8 cellular contexts compared by ENCODE assay signal in genomic region chr15:74995779-74996765, GRCh38. TPM values are rescaled to one million over a fixed set of nuclear protein-coding genes. Genes with fewer than 3 reads are reported as not detected.
DNase-seq lines count a peak whose midpoint lies in the region; ATAC-seq, FAIRE-seq and TF ChIP-seq lines count a peak whose summit lies in the region.

No MANE protein-coding gene starts in this region.

- H3K4me1 ChIP-seq in endothelial cell of umbilical vein (ENCODE audit: control insufficient read depth, extremely low read depth, insufficient read depth, low read length): peaks cover 15% of the 10 kb centered on the region

- no peaks in the 10 kb centered on the region for H3K36me3 Mint-ChIP-seq in activated naive CD4-positive, alpha-beta T cell treated with anti-CD3 and anti-CD28 coated beads for 36 hours (ENCODE audit: low read depth)

- H3K9me3 ChIP-seq in endothelial cell of umbilical vein (replicated peaks; ENCODE audit: control insufficient read depth, insufficient read depth, low read length) (no peaks in the 10 kb centered on the region), neural cell (ENCODE audit: low read length) (no peaks in the 10 kb centered on the region)

- H3K27me3 Mint-ChIP-seq in activated naive CD4-positive, alpha-beta T cell treated with anti-CD3 and anti-CD28 coated beads for 36 hours (ENCODE audit: low read depth): peaks cover 33% of the 10 kb centered on the region

- BruUV-seq in endothelial cell of umbilical vein (replicated peaks; lab: Mats Ljungman, UMichigan): no TSS peak

- CTCF ChIA-PET in activated naive CD4-positive, alpha-beta T cell treated with anti-CD3 and anti-CD28 coated beads for 36 hours (lab: Charles Lee): no interaction called here
- CTCF ChIA-PET in endothelial cell of umbilical vein (lab: Charles Lee): interaction anchor here (1.0 to 2.2 kb wide), 7 partner anchors 9 to 226 kb away, joined by 3 to 15 read pairs (median 5); partner anchors contain the start of genes PPCDC and RPP25

- no peaks in the 10 kb centered on the region for H3K36me3 ChIP-seq in endothelial cell of umbilical vein (ENCODE audit: control insufficient read depth in 2 of 2, extremely low read depth in 1 of 2, insufficient read depth in 2 of 2, low read length in 2 of 2)
- no peaks in the 10 kb centered on the region for H3K36me3 ChIP-seq in neural cell (ENCODE audit: insufficient read depth, low read length)

- DNase-seq in activated naive CD4-positive, alpha-beta T cell treated with anti-CD3 and anti-CD28 coated beads for 36 hours: no peak
- DNase-seq in activated naive CD4-positive, alpha-beta T cell (lab: John Stamatoyannopoulos, UW): no peak
- DNase-seq in RPMI8226 (peak; percentile 33), endothelial cell of umbilical vein (ENCODE audit: low read depth, low spot score) (no peak), GM20000 (ENCODE audit: low spot score) (no peak), midbrain (lab: John Stamatoyannopoulos, UW) (no peak)

- H3K4me2 ChIP-seq in endothelial cell of umbilical vein (ENCODE audit: insufficient read depth, low read length) (peak overlapping the region; percentile 73), neural cell (ENCODE audit: low read length) (peak overlapping the region; percentile 93)

- H3K9me3 Mint-ChIP-seq in activated naive CD4-positive, alpha-beta T cell treated with anti-CD3 and anti-CD28 coated beads for 36 hours: no peaks in the 10 kb centered on the region

- H3K9me2 ChIP-seq in neural cell (ENCODE audit: insufficient read depth, low read length): no peaks in the 10 kb centered on the region

- H3K79me2 ChIP-seq in endothelial cell of umbilical vein (ENCODE audit: control insufficient read depth, insufficient read depth, low read length): no peaks in the 10 kb centered on the region
- peaks cover 35% of the 10 kb centered on the region for H3K79me2 ChIP-seq in neural cell (replicated peaks; ENCODE audit: insufficient read depth, low read length)

- H3F3A ChIP-seq in neural cell (ENCODE audit: insufficient read depth, low read length, poor library complexity, severe bottlenecking): no peaks in the 10 kb centered on the region

- no peak overlapping the region for H3K27ac Mint-ChIP-seq in activated naive CD4-positive, alpha-beta T cell treated with anti-CD3 and anti-CD28 coated beads for 36 hours

- ATAC-seq in GM21786 (IDR thresholded peaks at IDR 0.05; ENCODE audit: unreplicated experiment): no peak

- TF ChIP-seq CTCF in endothelial cell of umbilical vein (IDR thresholded peaks at IDR 0.05; ENCODE audit: extremely low read depth in 1 of 2, insufficient read depth in 1 of 2, low read depth in 1 of 2, low read length in 2 of 2) (no peak), neural cell (IDR thresholded peaks at IDR 0.05; ENCODE audit: poor library complexity, severe bottlenecking) (no peak), GM20000 (IDR thresholded peaks at IDR 0.05; ENCODE audit: extremely low read depth, missing control alignments) (no peak)

- intact Hi-C loops in activated naive CD4-positive, alpha-beta T cell treated with anti-CD3 and anti-CD28 coated beads for 36 hours (cut with micrococcal nuclease): loop anchor here (1.0 to 5.0 kb wide), 2 partner anchors 40 to 169 kb away; partner anchors contain the start of genes CPLX3 and RPP25
- intact Hi-C loops in endothelial cell of umbilical vein (cut with micrococcal nuclease): loop anchor here (2.0 kb wide), 1 partner anchor 27 kb away; the partner anchor contains the start of gene PPCDC

- no peak for TF ChIP-seq EP300 in neural cell (conservative IDR thresholded peaks at IDR 0.05; ENCODE audit: poor library complexity, severe bottlenecking)

- no peaks in the 10 kb centered on the region for H3K9me1 ChIP-seq in endothelial cell of umbilical vein (replicated peaks; ENCODE audit: control insufficient read depth, extremely low read depth, insufficient read depth, low read length)

- H3K27me3 ChIP-seq in endothelial cell of umbilical vein (ENCODE audit: control insufficient read depth in 2 of 2, insufficient read depth in 2 of 2, low read length in 2 of 2) (peaks cover 11 to 20% of the 10 kb centered on the region in 2 experiments), neural cell (ENCODE audit: insufficient read depth, low read depth, low read length) (no peaks in the 10 kb centered on the region)

- dilution Hi-C loops in endothelial cell of umbilical vein (cut with MboI; ENCODE audit: extremely low pct_ligation_motif_present, low sequenced_read_pairs): no loop called here

- peak overlapping the region; percentile 24 to 75 (median 61) for H3K4me3 ChIP-seq in endothelial cell of umbilical vein (replicated peaks in 1 of 3; ENCODE audit: insufficient read depth in 1 of 3, low read depth in 1 of 3, low read length in 3 of 3)
- H3K4me3 ChIP-seq in neural cell (ENCODE audit: low read length): peak overlapping the region; percentile 98

- no peak overlapping the region for H3K27ac ChIP-seq in endothelial cell of umbilical vein (ENCODE audit: insufficient read depth, low read depth, low read length)
- peak overlapping the region; percentile 99 for H3K27ac ChIP-seq in neural cell (ENCODE audit: low read length)

- peaks cover 12% of the 10 kb centered on the region for H3K4me1 Mint-ChIP-seq in activated naive CD4-positive, alpha-beta T cell treated with anti-CD3 and anti-CD28 coated beads for 36 hours (ENCODE audit: low read depth)

- peak overlapping the region; percentile 91 for H2AFZ ChIP-seq in endothelial cell of umbilical vein (ENCODE audit: low read depth, low read length)
- peak overlapping the region; percentile 94 for H2AFZ ChIP-seq in neural cell (ENCODE audit: low read depth, low read length)

- H3K4me3 Mint-ChIP-seq in activated naive CD4-positive, alpha-beta T cell treated with anti-CD3 and anti-CD28 coated beads for 36 hours: peak overlapping the region; percentile 65

- no peak for FAIRE-seq in endothelial cell of umbilical vein (lab: Jason Lieb, UNC)

- no peak for TF ChIP-seq POLR2A in endothelial cell of umbilical vein (IDR thresholded peaks at IDR 0.05; ENCODE audit: low read depth, low read length)

- POLR2A ChIA-PET in endothelial cell of umbilical vein (lab: Charles Lee): no interaction called here

- TF ChIP-seq RAD21 in neural cell (conservative IDR thresholded peaks at IDR 0.05): no peak

- no peaks in the 10 kb centered on the region for H4K20me1 ChIP-seq in endothelial cell of umbilical vein (replicated peaks; ENCODE audit: control insufficient read depth, extremely low read depth, insufficient read depth, low read length)
- no peaks in the 10 kb centered on the region for H4K20me1 ChIP-seq in neural cell (ENCODE audit: insufficient read depth)

- H3K9ac ChIP-seq in endothelial cell of umbilical vein (replicated peaks; ENCODE audit: extremely low read depth, insufficient read depth, low read length): peak overlapping the region; percentile 21
- peak overlapping the region; percentile 100 for H3K9ac ChIP-seq in neural cell (ENCODE audit: low read length)

RNA-seq across cellular contexts. Expression of gene SCAMP5, which starts 0.7 kb away (rescaled TPM):
- total RNA-seq in activated naive CD4-positive, alpha-beta T cell treated with anti-CD3 and anti-CD28 coated beads for 36 hours: under 1 TPM; 0.15 to 0.38 TPM
- total RNA-seq in endothelial cell of umbilical vein: 1.9 and 4.4 TPM in 2 replicates
- 5.9 and 6.2 TPM in 2 replicates for polyA plus RNA-seq in endothelial cell of umbilical vein
- 3.3 and 3.4 TPM in 2 replicates for polyA plus RNA-seq in endothelial cell of umbilical vein (2011; cell fraction: cytosol; rRNA removed)
- polyA plus RNA-seq in endothelial cell of umbilical vein (2011; cell fraction: nucleus; rRNA removed): 4.5 and 5.2 TPM in 2 replicates
- 3.3 and 3.7 TPM in 2 replicates for polyA plus RNA-seq in endothelial cell of umbilical vein (2012)
- polyA minus RNA-seq in endothelial cell of umbilical vein: 3.2 and 5.8 TPM in 2 replicates
- 4.6 TPM for polyA minus RNA-seq in endothelial cell of umbilical vein (2011; cell fraction: cytosol; rRNA and poly(A)+ RNA removed)
- polyA minus RNA-seq in endothelial cell of umbilical vein (2011; cell fraction: nucleus; rRNA and poly(A)+ RNA removed): 1.0 and 2.9 TPM in 2 replicates
- polyA plus RNA-seq in neural cell: 92.5 and 104 TPM in 2 replicates
- polyA minus RNA-seq in neural cell: 93.2 and 93.7 TPM in 2 replicates

RNA-seq across cellular contexts. Expression of gene PPCDC, which starts 27.3 kb away (rescaled TPM):
- total RNA-seq in activated naive CD4-positive, alpha-beta T cell treated with anti-CD3 and anti-CD28 coated beads for 36 hours: 10 to 100 TPM; 17.5 to 18.0 TPM
- 14.5 and 16.8 TPM in 2 replicates for total RNA-seq in endothelial cell of umbilical vein
- polyA plus RNA-seq in endothelial cell of umbilical vein (21.4 and 23.0 TPM in 2 replicates), neural cell (9.0 and 13.6 TPM in 2 replicates)
- 16.5 and 19.6 TPM in 2 replicates for polyA plus RNA-seq in endothelial cell of umbilical vein (2011; cell fraction: cytosol; rRNA removed)
- 24.6 and 25.8 TPM in 2 replicates for polyA plus RNA-seq in endothelial cell of umbilical vein (2011; cell fraction: nucleus; rRNA removed)
- polyA plus RNA-seq in endothelial cell of umbilical vein (2012): 8.5 and 9.2 TPM in 2 replicates
- polyA minus RNA-seq in endothelial cell of umbilical vein (10.1 and 13.0 TPM in 2 replicates), neural cell (7.1 and 8.2 TPM in 2 replicates)
- polyA minus RNA-seq in endothelial cell of umbilical vein (2011; cell fraction: cytosol; rRNA and poly(A)+ RNA removed): 7.5 TPM
- polyA minus RNA-seq in endothelial cell of umbilical vein (2011; cell fraction: nucleus; rRNA and poly(A)+ RNA removed): 20.7 and 24.6 TPM in 2 replicates

RNA-seq across cellular contexts. Expression of gene RPP25, which starts 39.5 kb away (rescaled TPM):
- 1 to 10 TPM; 3.5 to 3.7 TPM for total RNA-seq in activated naive CD4-positive, alpha-beta T cell treated with anti-CD3 and anti-CD28 coated beads for 36 hours
- total RNA-seq in endothelial cell of umbilical vein: 13.7 and 13.8 TPM in 2 replicates
- 10.1 and 13.1 TPM in 2 replicates for polyA plus RNA-seq in endothelial cell of umbilical vein
- 7.0 and 7.8 TPM in 2 replicates for polyA plus RNA-seq in endothelial cell of umbilical vein (2011; cell fraction: cytosol; rRNA removed)
- polyA plus RNA-seq in endothelial cell of umbilical vein (2011; cell fraction: nucleus; rRNA removed): 3.2 and 3.3 TPM in 2 replicates
- 10.1 and 12.0 TPM in 2 replicates for polyA plus RNA-seq in endothelial cell of umbilical vein (2012)
- 4.2 and 5.3 TPM in 2 replicates for polyA minus RNA-seq in endothelial cell of umbilical vein
- polyA minus RNA-seq in endothelial cell of umbilical vein (2011; cell fraction: cytosol; rRNA and poly(A)+ RNA removed): 30.5 TPM
- polyA minus RNA-seq in endothelial cell of umbilical vein (2011; cell fraction: nucleus; rRNA and poly(A)+ RNA removed): 2.4 and 2.7 TPM in 2 replicates
- 2.8 and 4.5 TPM in 2 replicates for polyA plus RNA-seq in neural cell
- 4.2 and 6.1 TPM in 2 replicates for polyA minus RNA-seq in neural cell

RNA-seq across cellular contexts. Expression of gene COX5A, which starts 58.2 kb away (rescaled TPM):
- 100 to 1,000 TPM; 346 to 348 TPM for total RNA-seq in activated naive CD4-positive, alpha-beta T cell treated with anti-CD3 and anti-CD28 coated beads for 36 hours
- 220 and 232 TPM in 2 replicates for total RNA-seq in endothelial cell of umbilical vein
- 102 and 134 TPM in 2 replicates for polyA plus RNA-seq in endothelial cell of umbilical vein
- polyA plus RNA-seq in endothelial cell of umbilical vein (2011; cell fraction: cytosol; rRNA removed): 233 TPM in 2 replicates
- polyA plus RNA-seq in endothelial cell of umbilical vein (2011; cell fraction: nucleus; rRNA removed): 90.1 and 97.6 TPM in 2 replicates
- polyA plus RNA-seq in endothelial cell of umbilical vein (2012): 289 and 323 TPM in 2 replicates
- 31.6 and 42.9 TPM in 2 replicates for polyA minus RNA-seq in endothelial cell of umbilical vein
- 293 TPM for polyA minus RNA-seq in endothelial cell of umbilical vein (2011; cell fraction: cytosol; rRNA and poly(A)+ RNA removed)
- 10.9 and 20.1 TPM in 2 replicates for polyA minus RNA-seq in endothelial cell of umbilical vein (2011; cell fraction: nucleus; rRNA and poly(A)+ RNA removed)
- 132 and 155 TPM in 2 replicates for polyA plus RNA-seq in neural cell
- polyA minus RNA-seq in neural cell: 45.0 and 62.0 TPM in 2 replicates
